ENCODE assay signal across 1 cellular context in the genomic region with DNA sequence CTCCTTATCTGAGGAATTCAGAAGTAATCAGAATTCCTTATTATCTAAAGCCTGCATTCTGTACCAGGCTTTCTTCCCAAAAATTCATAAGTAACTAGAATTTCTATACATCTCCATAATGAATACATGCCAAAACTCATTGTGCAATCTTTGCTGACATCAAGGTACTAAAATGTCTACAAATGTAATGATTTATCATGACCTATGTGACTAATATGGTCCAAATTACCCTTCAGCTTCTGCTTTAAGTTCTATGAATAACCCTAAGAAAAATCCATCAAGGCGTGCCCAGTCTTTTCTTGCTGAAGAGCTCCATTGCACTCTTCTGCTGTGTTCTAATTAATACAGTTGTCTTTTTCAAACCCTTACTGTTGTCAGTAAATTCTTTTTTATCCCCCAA.
TF ChIP-seq lines count a peak whose summit lies in the region.

No MANE protein-coding gene starts in this region.

TF ChIP-seq in WTC11, 78 proteins besides CTCF, POLR2A, EP300 and RAD21 (continued from another document):
- TF ChIP-seq ZNF425 (CRISPR knock-in tag; conservative IDR thresholded peaks at IDR 0.05) (no peak), NFATC4 (CRISPR knock-in tag; IDR thresholded peaks at IDR 0.05) (no peak), PRDM15 (CRISPR knock-in tag; IDR thresholded peaks at IDR 0.05) (no peak), NR2C2 (CRISPR knock-in tag; IDR thresholded peaks at IDR 0.05) (no peak), ESRRA (CRISPR knock-in tag; IDR thresholded peaks at IDR 0.05; ENCODE audit: borderline replicate concordance) (no peak)
- TF ChIP-seq, protein P1, sequence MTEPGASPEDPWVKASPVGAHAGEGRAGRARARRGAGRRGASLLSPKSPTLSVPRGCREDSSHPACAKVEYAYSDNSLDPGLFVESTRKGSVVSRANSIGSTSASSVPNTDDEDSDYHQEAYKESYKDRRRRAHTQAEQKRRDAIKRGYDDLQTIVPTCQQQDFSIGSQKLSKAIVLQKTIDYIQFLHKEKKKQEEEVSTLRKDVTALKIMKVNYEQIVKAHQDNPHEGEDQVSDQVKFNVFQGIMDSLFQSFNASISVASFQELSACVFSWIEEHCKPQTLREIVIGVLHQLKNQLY (CRISPR knock-in tag; IDR thresholded peaks at IDR 0.05): no peak
- TF ChIP-seq, protein P2, sequence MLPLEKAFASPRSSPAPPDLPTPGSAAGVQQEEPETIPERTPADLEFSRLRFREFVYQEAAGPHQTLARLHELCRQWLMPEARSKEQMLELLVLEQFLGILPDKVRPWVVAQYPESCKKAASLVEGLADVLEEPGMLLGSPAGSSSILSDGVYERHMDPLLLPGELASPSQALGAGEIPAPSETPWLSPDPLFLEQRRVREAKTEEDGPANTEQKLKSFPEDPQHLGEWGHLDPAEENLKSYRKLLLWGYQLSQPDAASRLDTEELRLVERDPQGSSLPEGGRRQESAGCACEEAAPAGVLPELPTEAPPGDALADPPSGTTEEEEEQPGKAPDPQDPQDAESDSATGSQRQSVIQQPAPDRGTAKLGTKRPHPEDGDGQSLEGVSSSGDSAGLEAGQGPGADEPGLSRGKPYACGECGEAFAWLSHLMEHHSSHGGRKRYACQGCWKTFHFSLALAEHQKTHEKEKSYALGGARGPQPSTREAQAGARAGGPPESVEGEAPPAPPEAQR (CRISPR knock-in tag; IDR thresholded peaks at IDR 0.05): no peak
TF ChIP-seq in WTC11: peak in this region for 0.
